11 cellular contexts compared by ENCODE assay signal in genomic region chr3:151460240-151460639, GRCh38. TPM values are rescaled to one million over a fixed set of nuclear protein-coding genes. Genes with fewer than 3 reads are reported as not detected.
DNase-seq lines count a peak whose midpoint lies in the region; ATAC-seq, FAIRE-seq and TF ChIP-seq lines count a peak whose summit lies in the region.
"Had no signal": no experiment of that assay in that cellular context is flagged by ENCODE, and none has a peak within 500 bp of the region (broad histone marks: within the 10 kb centered on the region; RNA-seq: fewer than 3 reads in every experiment).

No MANE protein-coding gene starts in this region.

- FAIRE-seq in bronchial epithelial cell (lab: Jason Lieb, UNC): no peak
- FAIRE-seq: endometrium had no signal

- TF ChIP-seq CTCF in bronchial epithelial cell (IDR thresholded peaks at IDR 0.05; ENCODE audit: insufficient read depth, low read length, severe bottlenecking): no peak
- TF ChIP-seq CTCF in left lung (IDR thresholded peaks at IDR 0.05): no peak
- TF ChIP-seq CTCF in suprapubic skin (IDR thresholded peaks at IDR 0.05): no peak

- H3K36me3 ChIP-seq in bronchial epithelial cell (ENCODE audit: control insufficient read depth, insufficient read depth, low read length) (no peaks in the 10 kb centered on the region), left lung (no peaks in the 10 kb centered on the region), suprapubic skin (no peaks in the 10 kb centered on the region)
- H3K36me3 ChIP-seq: BLaER1 treated with 17β-estradiol and CSF1 and Interleukin-3, amounts not matched to agents 10 nM and 100 nM had no signal

- intact Hi-C loops in left lung (cut with DNase I): no loop called here

- WGBS in suprapubic skin: 35% methylated on average over 2 of the region's 2 CpGs

- no peak for TF ChIP-seq EP300 in suprapubic skin (IDR thresholded peaks at IDR 0.05)

- H3K9me3 Mint-ChIP-seq in activated T-cell treated with anti-CD3 and anti-CD28 coated beads, Interleukin-2, amount 50 U/mL, for 24 hours: no peaks in the 10 kb centered on the region
- H3K9me3 Mint-ChIP-seq: activated CD4-positive, alpha-beta T cell treated with anti-CD3 and anti-CD28 coated beads, Interleukin-2, amount 10 ng/mL, durations not matched to agents 7 days and 5 days had no signal

- ATAC-seq in left lung (peak; percentile 32), HG02642 (IDR thresholded peaks at IDR 0.05; ENCODE audit: poor library complexity, unreplicated experiment) (no peak), GM19035 (IDR thresholded peaks at IDR 0.05; ENCODE audit: unreplicated experiment) (no peak)

- peaks cover 42% of the 10 kb centered on the region for H3K27me3 Mint-ChIP-seq in activated T-cell treated with anti-CD3 and anti-CD28 coated beads, Interleukin-2, amount 50 U/mL, for 24 hours

- H3K4me3 ChIP-seq in bronchial epithelial cell (ENCODE audit: low read depth, low read length) (no peak overlapping the region), left lung (peak overlapping the region; percentile 34 to 40), suprapubic skin (peak overlapping the region; percentile 58)
- H3K4me3 ChIP-seq: BLaER1 treated with 17β-estradiol and CSF1 and Interleukin-3, amounts not matched to agents 10 nM and 100 nM had no signal

- no peaks in the 10 kb centered on the region for H3K36me3 Mint-ChIP-seq in activated T-cell treated with anti-CD3 and anti-CD28 coated beads, Interleukin-2, amount 50 U/mL, for 24 hours (ENCODE audit: low read depth)

- peak overlapping the region; percentile 38 for H3K4me3 Mint-ChIP-seq in activated T-cell treated with anti-CD3 and anti-CD28 coated beads, Interleukin-2, amount 50 U/mL, for 24 hours
- H3K4me3 Mint-ChIP-seq: activated CD4-positive, alpha-beta T cell treated with anti-CD3 and anti-CD28 coated beads, Interleukin-2, amount 10 ng/mL, durations not matched to agents 7 days and 5 days had no signal

- no peak for TF ChIP-seq POLR2A in suprapubic skin (IDR thresholded peaks at IDR 0.05)

- H3K4me1 ChIP-seq in left lung: no peaks in the 10 kb centered on the region
- H3K4me1 ChIP-seq in suprapubic skin: no peaks in the 10 kb centered on the region

- H3K27me3 ChIP-seq in bronchial epithelial cell (ENCODE audit: control insufficient read depth, insufficient read depth, low read length) (peaks cover 2% of the 10 kb centered on the region), left lung (peaks cover 0 to 29% of the 10 kb centered on the region in 2 donors), suprapubic skin (no peaks in the 10 kb centered on the region)

- peaks cover 3% of the 10 kb centered on the region for H3K4me1 Mint-ChIP-seq in activated T-cell treated with anti-CD3 and anti-CD28 coated beads, Interleukin-2, amount 50 U/mL, for 24 hours (ENCODE audit: low read depth)

- no peaks in the 10 kb centered on the region for H3K9me3 ChIP-seq in left lung
- H3K9me3 ChIP-seq in suprapubic skin: no peaks in the 10 kb centered on the region

- no peak for DNase-seq in activated T-cell treated with anti-CD3 and anti-CD28 coated beads, Interleukin-2, amount 50 U/mL, for 24 hours
- no peak for DNase-seq in activated T-cell treated with anti-CD3 and anti-CD28 coated beads, Interleukin-2, amount 50 U/mL, for 48 hours
- DNase-seq in bronchial epithelial cell (ENCODE audit: low read depth) (peak; percentile 13), left lung (no peak), suprapubic skin (ENCODE audit: low spot score in 2 of 2) (no peak), HCEC 1CT (no peak)
- DNase-seq: activated CD4-positive, alpha-beta T cell treated with anti-CD3 and anti-CD28 coated beads, Interleukin-2, amount 10 ng/mL, durations not matched to agents 7 days and 5 days had no signal

- H3K27ac ChIP-seq in left lung (no peak overlapping the region), suprapubic skin (no peak overlapping the region)
- H3K27ac ChIP-seq: BLaER1 treated with 17β-estradiol and CSF1 and Interleukin-3, amounts not matched to agents 10 nM and 100 nM had no signal

- no peak overlapping the region for H3K27ac Mint-ChIP-seq in activated T-cell treated with anti-CD3 and anti-CD28 coated beads, Interleukin-2, amount 50 U/mL, for 24 hours
- H3K27ac Mint-ChIP-seq: activated CD4-positive, alpha-beta T cell treated with anti-CD3 and anti-CD28 coated beads, Interleukin-2, amount 10 ng/mL, durations not matched to agents 7 days and 5 days had no signal

RNA-seq across cellular contexts. Expression of gene IGSF10, which starts 0.6 kb away (rescaled TPM):
- total RNA-seq in bronchial epithelial cell (under 0.01 TPM in 1 of 2 replicates, not detected in the other), left lung (10 to 100 TPM in 1 of 2 donors, 1 to 10 TPM in 1; 7.2 to 24.8 TPM), suprapubic skin (1 to 10 TPM in 3 of 4 donors, under 1 TPM in 1; 0.96 to 7.1 (median 1.7) TPM)
- total RNA-seq: activated CD4-positive, alpha-beta T cell treated with anti-CD3 and anti-CD28 coated beads, Interleukin-2, amount 10 ng/mL, durations not matched to agents 7 days and 5 days had no signal
